16 cellular contexts compared by ENCODE assay signal in the genomic region with DNA sequence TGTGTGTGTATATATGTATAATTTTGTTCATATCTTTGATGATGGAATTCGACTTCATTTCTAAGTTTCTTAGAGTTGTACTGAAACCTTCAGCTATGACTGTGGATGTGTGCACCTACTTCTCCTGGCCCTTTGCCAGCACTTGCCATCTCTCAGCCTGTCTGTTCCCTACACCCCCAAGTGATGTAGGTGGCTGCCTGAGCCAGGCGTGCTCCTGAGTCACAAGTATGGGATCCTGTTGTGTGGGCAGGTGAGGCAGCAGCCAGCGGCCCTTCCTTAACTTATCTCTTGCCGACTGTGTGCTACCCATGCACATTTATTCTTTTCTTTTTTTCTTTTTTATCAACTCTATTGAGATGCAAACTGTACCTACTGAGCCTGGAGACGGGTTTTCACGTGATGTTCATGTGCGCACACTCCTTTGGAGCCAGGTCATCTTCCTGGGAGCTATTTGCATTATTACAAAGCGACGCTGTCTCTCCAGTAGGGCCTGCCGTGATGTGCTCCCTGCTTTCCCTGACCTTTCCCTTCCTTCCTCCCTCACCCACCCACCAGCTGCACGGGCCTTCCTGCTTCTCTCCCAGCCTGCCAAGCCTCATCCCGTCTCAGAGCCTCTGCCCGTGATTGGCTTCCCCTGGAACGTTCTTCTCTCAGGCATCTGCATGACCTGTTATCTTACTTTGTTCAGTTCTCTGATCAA. TPM values are rescaled to one million over a fixed set of nuclear protein-coding genes. Genes with fewer than 3 reads are reported as not detected.
A peak's percentile ranks its signal among the peaks of the same experiment; 100 is the strongest.
DNase-seq lines count a peak whose midpoint lies in the region; ATAC-seq and TF ChIP-seq lines count a peak whose summit lies in the region.
"Had no signal": no experiment of that assay in that cellular context is flagged by ENCODE, and none has a peak within 500 bp of the region (broad histone marks: within the 10 kb centered on the region; RNA-seq: fewer than 3 reads in every experiment).

No MANE protein-coding gene starts in this region.

- H3K9me3 ChIP-seq in PC-3 (ENCODE audit: low read length) = no peaks in the 10 kb centered on the region
- H3K9me3 ChIP-seq in endodermal cell (ENCODE audit: control insufficient read depth, low read length) = no peaks in the 10 kb centered on the region
- H3K9me3 ChIP-seq: BLaER1 treated with 17β-estradiol and CSF1 and Interleukin-3, amounts not matched to agents 10 nM and 100 nM; HAP-1; SJSA1; uterus had no signal

- no peak overlapping the region for H3K27ac Mint-ChIP-seq in endodermal cell
- H3K27ac Mint-ChIP-seq: brain had no signal

- H4K20me1 ChIP-seq in PC-3 (ENCODE audit: low read length) = no peaks in the 10 kb centered on the region
- H4K20me1 ChIP-seq: BLaER1 treated with 17β-estradiol and CSF1 and Interleukin-3, amounts not matched to agents 10 nM and 100 nM had no signal

- CTCF ChIA-PET in PC-3 (lab: Charles Lee) = no interaction called here

- POLR2A ChIA-PET in PC-3 (lab: Charles Lee; ENCODE audit: unreplicated experiment) = no interaction called here

- ATAC-seq in PC-3 (no peak), HG02885 (IDR thresholded peaks at IDR 0.05; ENCODE audit: poor library complexity, unreplicated experiment) (no peak), HG02763 (IDR thresholded peaks at IDR 0.05; ENCODE audit: unreplicated experiment) (no peak), HG03280 (IDR thresholded peaks at IDR 0.05; ENCODE audit: unreplicated experiment) (no peak)

- no peak overlapping the region for H3K4me2 ChIP-seq in PC-3 (ENCODE audit: low read length)
- H3K4me2 ChIP-seq: BLaER1 treated with 17β-estradiol and CSF1 and Interleukin-3, amounts not matched to agents 10 nM and 100 nM had no signal

- no TSS peak for BruUV-seq in PC-3 (replicated peaks; lab: Mats Ljungman, UMichigan)

- H2AFZ ChIP-seq in PC-3 (ENCODE audit: low read length) = no peak overlapping the region

- no peaks in the 10 kb centered on the region for H3K9me2 ChIP-seq in PC-3 (replicated peaks; ENCODE audit: low read length)

- H3K4me3 ChIP-seq in PC-3 (ENCODE audit: low read length) (no peak overlapping the region), endodermal cell (ENCODE audit: low read length) (no peak overlapping the region)
- H3K4me3 ChIP-seq: BLaER1 treated with 17β-estradiol and CSF1 and Interleukin-3, amounts not matched to agents 10 nM and 100 nM; HAP-1; SJSA1; uterus had no signal

- no peaks in the 10 kb centered on the region for H3F3A ChIP-seq in PC-3 (ENCODE audit: low read length, unreplicated experiment)

- H3K36me3 ChIP-seq in PC-3 (ENCODE audit: low read depth, low read length) (no peaks in the 10 kb centered on the region), endodermal cell (ENCODE audit: control insufficient read depth, insufficient read depth, low read length) (no peaks in the 10 kb centered on the region)
- H3K36me3 ChIP-seq: BLaER1 treated with 17β-estradiol and CSF1 and Interleukin-3, amounts not matched to agents 10 nM and 100 nM; HAP-1; SJSA1; uterus had no signal

- no peaks in the 10 kb centered on the region for H3K9me3 Mint-ChIP-seq in endodermal cell
- H3K9me3 Mint-ChIP-seq: brain had no signal

- no peaks in the 10 kb centered on the region for H3K27me3 Mint-ChIP-seq in endodermal cell (ENCODE audit: insufficient read depth)

- 0 out of 2 replicates have a peak, but pooled peaks cover 3% of the 10 kb centered on the region for H3K27me3 ChIP-seq in PC-3 (ENCODE audit: low read length)
- no peaks in the 10 kb centered on the region for H3K27me3 ChIP-seq in endodermal cell (ENCODE audit: control insufficient read depth, insufficient read depth, low read length, poor library complexity, severe bottlenecking)
- H3K27me3 ChIP-seq: SJSA1, uterus had no signal

- H3K9ac ChIP-seq in PC-3 (ENCODE audit: low read length) (no peak overlapping the region), endodermal cell (ENCODE audit: extremely low read depth, low read length, poor library complexity, severe bottlenecking) (no peak overlapping the region)
- H3K9ac ChIP-seq: BLaER1 treated with 17β-estradiol and CSF1 and Interleukin-3, amounts not matched to agents 10 nM and 100 nM had no signal

- no peak overlapping the region for H3K27ac ChIP-seq in PC-3 (ENCODE audit: low read length)
- no peak overlapping the region for H3K27ac ChIP-seq in endodermal cell (ENCODE audit: low read depth, low read length)
- H3K27ac ChIP-seq: BLaER1 treated with 17β-estradiol and CSF1 and Interleukin-3, amounts not matched to agents 10 nM and 100 nM; epithelial cell of prostate; SJSA1; uterus had no signal

- H3K4me1 ChIP-seq in PC-3 (ENCODE audit: insufficient read depth, low read length) (no peaks in the 10 kb centered on the region), endodermal cell (ENCODE audit: control insufficient read depth, insufficient read depth, low read length) (no peaks in the 10 kb centered on the region)
- H3K4me1 ChIP-seq: SJSA1, uterus had no signal

- no peaks in the 10 kb centered on the region for H3K36me3 Mint-ChIP-seq in endodermal cell (ENCODE audit: low read depth)
- H3K36me3 Mint-ChIP-seq: brain had no signal

- TF ChIP-seq CTCF in PC-3 (conservative IDR thresholded peaks at IDR 0.05; ENCODE audit: low read depth, low read length) (no peak), endodermal cell (conservative IDR thresholded peaks at IDR 0.05) (no peak)

- H3K4me3 Mint-ChIP-seq in endodermal cell = no peak overlapping the region
- H3K4me3 Mint-ChIP-seq: brain had no signal

- H3K79me2 ChIP-seq in PC-3 (ENCODE audit: low read length) = no peaks in the 10 kb centered on the region

- H3K4me1 Mint-ChIP-seq in endodermal cell = peaks cover 5% of the 10 kb centered on the region

- intact Hi-C loops in PC-3 (cut with micrococcal nuclease) = loop anchor here (5.0 to 10.0 kb wide), 3 partner anchors 62 to 151 kb away; no protein-coding TSS in a partner anchor

- 71 to 83% methylated on average over 11 to 14 of the region's 14 CpGs for WGBS in endodermal cell (ENCODE audit: insufficient coverage in 1 of 2, insufficient read length in 1 of 2), 2 experiments

- DNase-seq in activated T-cell treated with anti-CD3 and anti-CD28 coated beads for 48 hours (ENCODE audit: low read depth) (peak; percentile 31), activated T-cell treated with anti-CD3 and anti-CD28 coated beads for 4 hours (no peak), PC-3 (peak; percentile 7), endodermal cell (peak; percentile 61)
- DNase-seq in stimulated activated CD4-positive, alpha-beta T cell treated with anti-CD3 and anti-CD28 coated beads, Interleukin-4, amount 100 ng/mL, for 24 hours = peak; percentile 33
- DNase-seq: uterus had no signal

RNA-seq across cellular contexts. Expression of a gene that starts 31.3 kb away (rescaled TPM):
- 18.1 and 19.5 TPM in 2 replicates for total RNA-seq in PC-3 (2014; rRNA removed)
- total RNA-seq in endodermal cell = 10 to 100 TPM; 32.7 to 35.3 TPM
- 34.9 TPM for polyA plus RNA-seq in endodermal cell (2013, experiment 1 of 2)
- 33.4 TPM for polyA plus RNA-seq in endodermal cell (2013, experiment 2 of 2)

RNA-seq across cellular contexts. Expression of a gene that starts 37.9 kb away (rescaled TPM):
- not detected in 2 replicates for total RNA-seq in PC-3 (2014; rRNA removed)
- total RNA-seq in endodermal cell = not detected
- polyA plus RNA-seq in endodermal cell (2013, experiment 1 of 2) = not detected
- polyA plus RNA-seq in endodermal cell (2013, experiment 2 of 2) = not detected
- total RNA-seq: LHCN-M2, mononuclear cell, SJSA1, uterus had no signal
